Comparison of ENCODE assay signal across 2 cellular contexts in the genomic region with DNA sequence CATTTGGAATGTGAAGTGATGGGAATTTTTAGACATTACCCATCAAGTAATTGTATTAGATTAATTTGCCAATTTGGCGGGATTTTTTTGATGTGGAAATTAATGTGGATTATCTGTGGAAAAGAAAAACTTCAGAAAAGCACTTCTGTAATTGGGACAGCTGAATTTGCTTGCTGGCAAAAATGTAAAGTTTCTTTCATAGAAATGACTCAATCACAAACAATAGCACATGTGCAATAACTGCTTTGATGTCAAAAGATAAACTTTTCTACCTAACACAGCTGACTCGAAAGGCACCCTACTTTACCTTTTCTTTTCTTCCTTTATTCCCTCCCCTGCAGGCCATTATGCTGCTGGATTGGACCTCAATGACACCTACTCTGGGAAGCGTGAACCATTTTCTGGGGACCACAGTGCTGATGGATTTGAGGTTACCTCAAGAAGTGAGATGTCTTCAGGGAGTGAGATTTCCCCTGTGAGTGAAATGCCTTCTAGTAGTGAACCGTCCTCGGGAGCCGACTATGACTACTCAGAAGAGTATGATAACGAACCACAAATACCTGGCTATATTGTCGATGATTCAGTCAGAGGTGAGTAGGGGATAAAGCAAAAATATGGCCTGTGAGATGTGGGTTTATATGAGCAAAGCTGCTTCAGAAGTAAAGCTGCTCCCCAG.
TF ChIP-seq lines count a peak whose summit lies in the region.

No MANE protein-coding gene starts in this region.

TF ChIP-seq in IMR-90, 13 proteins besides CTCF, POLR2A, EP300 and RAD21:
- no peak for TF ChIP-seq MXI1 (IDR thresholded peaks at IDR 0.05; ENCODE audit: borderline replicate concordance, low read depth, low read length)
- no peak for TF ChIP-seq CHD1 (IDR thresholded peaks at IDR 0.05; ENCODE audit: low read depth, low read length)
- TF ChIP-seq RCOR1 (IDR thresholded peaks at IDR 0.05; ENCODE audit: insufficient replicate concordance, low read length), result no peak
- TF ChIP-seq BHLHE40 (IDR thresholded peaks at IDR 0.05; ENCODE audit: low read depth, low read length), result no peak

TF ChIP-seq in K562, 482 proteins besides CTCF, POLR2A, EP300 and RAD21 (continues in another document):
- TF ChIP-seq HDGF (IDR thresholded peaks at IDR 0.05), result no peak
- no peak for TF ChIP-seq POLR2AphosphoS5 (IDR thresholded peaks at IDR 0.05; ENCODE audit: control insufficient read depth, insufficient read depth, low read depth, low read length)
- TF ChIP-seq, protein P1, sequence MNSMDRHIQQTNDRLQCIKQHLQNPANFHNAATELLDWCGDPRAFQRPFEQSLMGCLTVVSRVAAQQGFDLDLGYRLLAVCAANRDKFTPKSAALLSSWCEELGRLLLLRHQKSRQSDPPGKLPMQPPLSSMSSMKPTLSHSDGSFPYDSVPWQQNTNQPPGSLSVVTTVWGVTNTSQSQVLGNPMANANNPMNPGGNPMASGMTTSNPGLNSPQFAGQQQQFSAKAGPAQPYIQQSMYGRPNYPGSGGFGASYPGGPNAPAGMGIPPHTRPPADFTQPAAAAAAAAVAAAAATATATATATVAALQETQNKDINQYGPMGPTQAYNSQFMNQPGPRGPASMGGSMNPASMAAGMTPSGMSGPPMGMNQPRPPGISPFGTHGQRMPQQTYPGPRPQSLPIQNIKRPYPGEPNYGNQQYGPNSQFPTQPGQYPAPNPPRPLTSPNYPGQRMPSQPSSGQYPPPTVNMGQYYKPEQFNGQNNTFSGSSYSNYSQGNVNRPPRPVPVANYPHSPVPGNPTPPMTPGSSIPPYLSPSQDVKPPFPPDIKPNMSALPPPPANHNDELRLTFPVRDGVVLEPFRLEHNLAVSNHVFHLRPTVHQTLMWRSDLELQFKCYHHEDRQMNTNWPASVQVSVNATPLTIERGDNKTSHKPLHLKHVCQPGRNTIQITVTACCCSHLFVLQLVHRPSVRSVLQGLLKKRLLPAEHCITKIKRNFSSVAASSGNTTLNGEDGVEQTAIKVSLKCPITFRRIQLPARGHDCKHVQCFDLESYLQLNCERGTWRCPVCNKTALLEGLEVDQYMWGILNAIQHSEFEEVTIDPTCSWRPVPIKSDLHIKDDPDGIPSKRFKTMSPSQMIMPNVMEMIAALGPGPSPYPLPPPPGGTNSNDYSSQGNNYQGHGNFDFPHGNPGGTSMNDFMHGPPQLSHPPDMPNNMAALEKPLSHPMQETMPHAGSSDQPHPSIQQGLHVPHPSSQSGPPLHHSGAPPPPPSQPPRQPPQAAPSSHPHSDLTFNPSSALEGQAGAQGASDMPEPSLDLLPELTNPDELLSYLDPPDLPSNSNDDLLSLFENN (IDR thresholded peaks at IDR 0.05; ENCODE audit: low read depth in 2 of 2, low read length in 2 of 2), result no peak
- no peak for TF ChIP-seq SMARCA5 (IDR thresholded peaks at IDR 0.05)
- TF ChIP-seq CEBPG (CRISPR knock-in tag; IDR thresholded peaks at IDR 0.05), result peak; percentile 33; the same call in 1 of the 2 replicates
- TF ChIP-seq CEBPG (tag; conservative IDR thresholded peaks at IDR 0.05 in 1 of 2, IDR thresholded peaks at IDR 0.05 in 1 of 2), result no peak
- TF ChIP-seq, protein P2, sequence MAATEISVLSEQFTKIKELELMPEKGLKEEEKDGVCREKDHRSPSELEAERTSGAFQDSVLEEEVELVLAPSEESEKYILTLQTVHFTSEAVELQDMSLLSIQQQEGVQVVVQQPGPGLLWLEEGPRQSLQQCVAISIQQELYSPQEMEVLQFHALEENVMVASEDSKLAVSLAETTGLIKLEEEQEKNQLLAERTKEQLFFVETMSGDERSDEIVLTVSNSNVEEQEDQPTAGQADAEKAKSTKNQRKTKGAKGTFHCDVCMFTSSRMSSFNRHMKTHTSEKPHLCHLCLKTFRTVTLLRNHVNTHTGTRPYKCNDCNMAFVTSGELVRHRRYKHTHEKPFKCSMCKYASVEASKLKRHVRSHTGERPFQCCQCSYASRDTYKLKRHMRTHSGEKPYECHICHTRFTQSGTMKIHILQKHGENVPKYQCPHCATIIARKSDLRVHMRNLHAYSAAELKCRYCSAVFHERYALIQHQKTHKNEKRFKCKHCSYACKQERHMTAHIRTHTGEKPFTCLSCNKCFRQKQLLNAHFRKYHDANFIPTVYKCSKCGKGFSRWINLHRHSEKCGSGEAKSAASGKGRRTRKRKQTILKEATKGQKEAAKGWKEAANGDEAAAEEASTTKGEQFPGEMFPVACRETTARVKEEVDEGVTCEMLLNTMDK (IDR thresholded peaks at IDR 0.05; ENCODE audit: borderline replicate concordance, insufficient read depth, low read depth, low read length, poor library complexity, severe bottlenecking), result no peak
- TF ChIP-seq ZKSCAN8 (CRISPR knock-in tag; IDR thresholded peaks at IDR 0.05), result no peak
- TF ChIP-seq, protein P3, sequence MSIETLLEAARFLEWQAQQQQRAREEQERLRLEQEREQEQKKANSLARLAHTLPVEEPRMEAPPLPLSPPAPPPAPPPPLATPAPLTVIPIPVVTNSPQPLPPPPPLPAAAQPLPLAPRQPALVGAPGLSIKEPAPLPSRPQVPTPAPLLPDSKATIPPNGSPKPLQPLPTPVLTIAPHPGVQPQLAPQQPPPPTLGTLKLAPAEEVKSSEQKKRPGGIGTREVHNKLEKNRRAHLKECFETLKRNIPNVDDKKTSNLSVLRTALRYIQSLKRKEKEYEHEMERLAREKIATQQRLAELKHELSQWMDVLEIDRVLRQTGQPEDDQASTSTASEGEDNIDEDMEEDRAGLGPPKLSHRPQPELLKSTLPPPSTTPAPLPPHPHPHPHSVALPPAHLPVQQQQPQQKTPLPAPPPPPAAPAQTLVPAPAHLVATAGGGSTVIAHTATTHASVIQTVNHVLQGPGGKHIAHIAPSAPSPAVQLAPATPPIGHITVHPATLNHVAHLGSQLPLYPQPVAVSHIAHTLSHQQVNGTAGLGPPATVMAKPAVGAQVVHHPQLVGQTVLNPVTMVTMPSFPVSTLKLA (conservative IDR thresholded peaks at IDR 0.05), result 0 out of 4 replicates have a peak, but pooled peaks of 1 of the 2 experiments have one; percentile 16
- TF ChIP-seq, protein P4, sequence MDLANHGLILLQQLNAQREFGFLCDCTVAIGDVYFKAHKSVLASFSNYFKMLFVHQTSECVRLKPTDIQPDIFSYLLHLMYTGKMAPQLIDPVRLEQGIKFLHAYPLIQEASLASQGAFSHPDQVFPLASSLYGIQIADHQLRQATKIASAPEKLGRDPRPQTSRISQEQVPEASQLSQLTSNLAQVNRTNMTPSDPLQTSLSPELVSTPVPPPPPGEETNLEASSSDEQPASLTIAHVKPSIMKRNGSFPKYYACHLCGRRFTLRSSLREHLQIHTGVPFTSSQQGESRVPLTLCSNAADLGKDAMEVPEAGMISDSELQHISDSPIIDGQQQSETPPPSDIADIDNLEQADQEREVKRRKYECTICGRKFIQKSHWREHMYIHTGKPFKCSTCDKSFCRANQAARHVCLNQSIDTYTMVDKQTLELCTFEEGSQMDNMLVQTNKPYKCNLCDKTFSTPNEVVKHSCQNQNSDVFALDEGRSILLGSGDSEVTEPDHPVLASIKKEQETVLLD (IDR thresholded peaks at IDR 0.05), result no peak
- TF ChIP-seq, protein P5, sequence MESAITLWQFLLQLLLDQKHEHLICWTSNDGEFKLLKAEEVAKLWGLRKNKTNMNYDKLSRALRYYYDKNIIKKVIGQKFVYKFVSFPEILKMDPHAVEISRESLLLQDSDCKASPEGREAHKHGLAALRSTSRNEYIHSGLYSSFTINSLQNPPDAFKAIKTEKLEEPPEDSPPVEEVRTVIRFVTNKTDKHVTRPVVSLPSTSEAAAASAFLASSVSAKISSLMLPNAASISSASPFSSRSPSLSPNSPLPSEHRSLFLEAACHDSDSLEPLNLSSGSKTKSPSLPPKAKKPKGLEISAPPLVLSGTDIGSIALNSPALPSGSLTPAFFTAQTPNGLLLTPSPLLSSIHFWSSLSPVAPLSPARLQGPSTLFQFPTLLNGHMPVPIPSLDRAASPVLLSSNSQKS (CRISPR knock-in tag; IDR thresholded peaks at IDR 0.05), result no peak
- TF ChIP-seq TAF7 (tag; IDR thresholded peaks at IDR 0.05), result no peak
- no peak for TF ChIP-seq RBBP5 (IDR thresholded peaks at IDR 0.05; ENCODE audit: borderline replicate concordance, insufficient read depth, low read length, poor library complexity, severe bottlenecking)
- TF ChIP-seq XRCC3 (IDR thresholded peaks at IDR 0.05), result no peak
- no peak for TF ChIP-seq ZBTB17 (CRISPR knock-in tag; IDR thresholded peaks at IDR 0.05)
- TF ChIP-seq SRSF3 (IDR thresholded peaks at IDR 0.05; ENCODE audit: insufficient read depth, low read length), result no peak
- TF ChIP-seq ZEB2 (IDR thresholded peaks at IDR 0.05), result peak; percentile 40; the same call in 1 of the 2 replicates
- TF ChIP-seq ZBTB1 (CRISPR knock-in tag; IDR thresholded peaks at IDR 0.05; ENCODE audit: borderline replicate concordance, low read depth), result no peak
- no peak for TF ChIP-seq L3MBTL2 (IDR thresholded peaks at IDR 0.05)
- TF ChIP-seq, protein P6, sequence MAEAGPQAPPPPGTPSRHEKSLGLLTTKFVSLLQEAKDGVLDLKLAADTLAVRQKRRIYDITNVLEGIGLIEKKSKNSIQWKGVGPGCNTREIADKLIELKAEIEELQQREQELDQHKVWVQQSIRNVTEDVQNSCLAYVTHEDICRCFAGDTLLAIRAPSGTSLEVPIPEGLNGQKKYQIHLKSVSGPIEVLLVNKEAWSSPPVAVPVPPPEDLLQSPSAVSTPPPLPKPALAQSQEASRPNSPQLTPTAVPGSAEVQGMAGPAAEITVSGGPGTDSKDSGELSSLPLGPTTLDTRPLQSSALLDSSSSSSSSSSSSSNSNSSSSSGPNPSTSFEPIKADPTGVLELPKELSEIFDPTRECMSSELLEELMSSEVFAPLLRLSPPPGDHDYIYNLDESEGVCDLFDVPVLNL (CRISPR knock-in tag; IDR thresholded peaks at IDR 0.05; ENCODE audit: low read depth), result no peak
- no peak for TF ChIP-seq ZZZ3 (IDR thresholded peaks at IDR 0.05)
- TF ChIP-seq, protein P7, sequence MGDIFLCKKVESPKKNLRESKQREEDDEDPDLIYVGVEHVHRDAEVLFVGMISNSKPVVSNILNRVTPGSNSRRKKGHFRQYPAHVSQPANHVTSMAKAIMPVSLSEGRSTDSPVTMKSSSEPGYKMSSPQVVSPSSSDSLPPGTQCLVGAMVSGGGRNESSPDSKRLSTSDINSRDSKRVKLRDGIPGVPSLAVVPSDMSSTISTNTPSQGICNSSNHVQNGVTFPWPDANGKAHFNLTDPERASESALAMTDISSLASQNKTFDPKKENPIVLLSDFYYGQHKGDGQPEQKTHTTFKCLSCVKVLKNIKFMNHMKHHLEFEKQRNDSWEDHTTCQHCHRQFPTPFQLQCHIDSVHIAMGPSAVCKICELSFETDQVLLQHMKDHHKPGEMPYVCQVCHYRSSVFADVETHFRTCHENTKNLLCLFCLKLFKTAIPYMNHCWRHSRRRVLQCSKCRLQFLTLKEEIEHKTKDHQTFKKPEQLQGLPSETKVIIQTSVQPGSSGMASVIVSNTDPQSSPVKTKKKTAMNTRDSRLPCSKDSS (IDR thresholded peaks at IDR 0.05; ENCODE audit: low read depth, partially characterized antibody), result no peak
- TF ChIP-seq ZFP1 (CRISPR knock-in tag; IDR thresholded peaks at IDR 0.05), result no peak
- TF ChIP-seq STAG1 (CRISPR knock-in tag; IDR thresholded peaks at IDR 0.05; ENCODE audit: borderline replicate concordance), result no peak
- no peak for TF ChIP-seq HDAC6 (IDR thresholded peaks at IDR 0.05; ENCODE audit: low read depth, low read length)
- TF ChIP-seq, protein P8, sequence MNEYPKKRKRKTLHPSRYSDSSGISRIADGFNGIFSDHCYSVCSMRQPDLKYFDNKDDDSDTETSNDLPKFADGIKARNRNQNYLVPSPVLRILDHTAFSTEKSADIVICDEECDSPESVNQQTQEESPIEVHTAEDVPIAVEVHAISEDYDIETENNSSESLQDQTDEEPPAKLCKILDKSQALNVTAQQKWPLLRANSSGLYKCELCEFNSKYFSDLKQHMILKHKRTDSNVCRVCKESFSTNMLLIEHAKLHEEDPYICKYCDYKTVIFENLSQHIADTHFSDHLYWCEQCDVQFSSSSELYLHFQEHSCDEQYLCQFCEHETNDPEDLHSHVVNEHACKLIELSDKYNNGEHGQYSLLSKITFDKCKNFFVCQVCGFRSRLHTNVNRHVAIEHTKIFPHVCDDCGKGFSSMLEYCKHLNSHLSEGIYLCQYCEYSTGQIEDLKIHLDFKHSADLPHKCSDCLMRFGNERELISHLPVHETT (CRISPR knock-in tag; conservative IDR thresholded peaks at IDR 0.05 in 1 of 2, IDR thresholded peaks at IDR 0.05 in 1 of 2), result no peak
- TF ChIP-seq, protein P9, sequence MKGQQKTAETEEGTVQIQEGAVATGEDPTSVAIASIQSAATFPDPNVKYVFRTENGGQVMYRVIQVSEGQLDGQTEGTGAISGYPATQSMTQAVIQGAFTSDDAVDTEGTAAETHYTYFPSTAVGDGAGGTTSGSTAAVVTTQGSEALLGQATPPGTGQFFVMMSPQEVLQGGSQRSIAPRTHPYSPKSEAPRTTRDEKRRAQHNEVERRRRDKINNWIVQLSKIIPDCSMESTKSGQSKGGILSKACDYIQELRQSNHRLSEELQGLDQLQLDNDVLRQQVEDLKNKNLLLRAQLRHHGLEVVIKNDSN (CRISPR knock-in tag; IDR thresholded peaks at IDR 0.05), result no peak
- no peak for TF ChIP-seq FUS (optimal IDR thresholded peaks at IDR 0.05; ENCODE audit: low read depth, low read length)
- no peak for TF ChIP-seq ZNF282 (CRISPR knock-in tag; IDR thresholded peaks at IDR 0.05)
- TF ChIP-seq RNF2 (IDR thresholded peaks at IDR 0.05), result no peak
- TF ChIP-seq, protein P10, sequence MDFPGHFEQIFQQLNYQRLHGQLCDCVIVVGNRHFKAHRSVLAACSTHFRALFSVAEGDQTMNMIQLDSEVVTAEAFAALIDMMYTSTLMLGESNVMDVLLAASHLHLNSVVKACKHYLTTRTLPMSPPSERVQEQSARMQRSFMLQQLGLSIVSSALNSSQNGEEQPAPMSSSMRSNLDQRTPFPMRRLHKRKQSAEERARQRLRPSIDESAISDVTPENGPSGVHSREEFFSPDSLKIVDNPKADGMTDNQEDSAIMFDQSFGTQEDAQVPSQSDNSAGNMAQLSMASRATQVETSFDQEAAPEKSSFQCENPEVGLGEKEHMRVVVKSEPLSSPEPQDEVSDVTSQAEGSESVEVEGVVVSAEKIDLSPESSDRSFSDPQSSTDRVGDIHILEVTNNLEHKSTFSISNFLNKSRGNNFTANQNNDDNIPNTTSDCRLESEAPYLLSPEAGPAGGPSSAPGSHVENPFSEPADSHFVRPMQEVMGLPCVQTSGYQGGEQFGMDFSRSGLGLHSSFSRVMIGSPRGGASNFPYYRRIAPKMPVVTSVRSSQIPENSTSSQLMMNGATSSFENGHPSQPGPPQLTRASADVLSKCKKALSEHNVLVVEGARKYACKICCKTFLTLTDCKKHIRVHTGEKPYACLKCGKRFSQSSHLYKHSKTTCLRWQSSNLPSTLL (IDR thresholded peaks at IDR 0.05), result no peak
- TF ChIP-seq SRSF1 (IDR thresholded peaks at IDR 0.05; ENCODE audit: low read depth, low read length), result no peak
- no peak for TF ChIP-seq HNRNPUL1 (IDR thresholded peaks at IDR 0.05; ENCODE audit: low read length)
- no peak for TF ChIP-seq ZBTB7A (IDR thresholded peaks at IDR 0.05; ENCODE audit: borderline replicate concordance, control insufficient read depth, low read depth, low read length)
- no peak for TF ChIP-seq ZNF212 (CRISPR knock-in tag; IDR thresholded peaks at IDR 0.05)
- no peak for TF ChIP-seq ZNF143 (CRISPR knock-in tag; IDR thresholded peaks at IDR 0.05)
- no peak for TF ChIP-seq RBM25 (IDR thresholded peaks at IDR 0.05; ENCODE audit: low read depth, low read length, severe bottlenecking)
- no peak for TF ChIP-seq ZNF75A (CRISPR knock-in tag; IDR thresholded peaks at IDR 0.05)
- peak; percentile 27; the same call in 1 of the 2 replicates for TF ChIP-seq SOX6 (IDR thresholded peaks at IDR 0.05)
- TF ChIP-seq, protein P11, sequence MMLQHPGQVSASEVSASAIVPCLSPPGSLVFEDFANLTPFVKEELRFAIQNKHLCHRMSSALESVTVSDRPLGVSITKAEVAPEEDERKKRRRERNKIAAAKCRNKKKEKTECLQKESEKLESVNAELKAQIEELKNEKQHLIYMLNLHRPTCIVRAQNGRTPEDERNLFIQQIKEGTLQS (IDR thresholded peaks at IDR 0.05), result peak; percentile 43; the same call in 1 of the 2 replicates
- TF ChIP-seq, protein P11 (CRISPR knock-in tag; conservative IDR thresholded peaks at IDR 0.05), result no peak
